ENCODE assay signal across 1 cellular context in the genomic region with DNA sequence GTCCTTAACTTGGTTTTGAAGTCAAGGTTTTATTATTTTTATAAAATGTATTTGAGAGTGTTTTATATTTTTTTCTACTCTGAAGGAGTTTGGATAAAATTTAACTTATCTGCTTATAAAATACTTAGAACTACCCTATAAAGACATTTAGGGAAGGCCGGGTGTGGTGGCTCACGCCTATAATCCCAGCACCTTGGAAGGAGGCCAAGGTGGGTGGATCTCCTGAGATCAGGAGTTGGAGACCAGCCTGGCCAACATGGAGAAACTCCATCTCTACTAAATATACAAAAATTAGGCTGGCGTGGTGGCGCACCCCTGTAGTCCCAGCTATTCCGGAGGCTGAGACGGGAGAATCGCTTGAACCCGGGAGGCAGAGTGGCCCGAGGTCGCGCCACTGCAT.
TF ChIP-seq lines count a peak whose summit lies in the region.

No MANE protein-coding gene starts in this region.

TF ChIP-seq in K562, 482 proteins besides CTCF, POLR2A, EP300 and RAD21 (continued from another document):
- TF ChIP-seq SFPQ (IDR thresholded peaks at IDR 0.05; ENCODE audit: low read depth, low read length) = no peak
